In genomic region chr19:1911995-1912394, GRCh38 we compare ENCODE assay signal across 25 cellular contexts.
"Had no signal": no experiment of that assay in that cellular context is flagged by ENCODE, and none has a peak within 500 bp of the region (broad histone marks: within the 10 kb centered on the region; RNA-seq: fewer than 3 reads in every experiment).

No MANE protein-coding gene starts in this region.

- ATAC-seq: activated CD4-positive, CD25-positive, alpha-beta regulatory T cell treated with anti-CD3 and anti-CD28 coated beads, Interleukin-2, amount 50 U/mL, for 24 hours; activated naive CD8-positive, alpha-beta T cell treated with anti-CD3 and anti-CD28 coated beads, Interleukin-2, amount 50 U/mL, for 24 hours; body of pancreas; sciatic nerve; stimulated activated memory B cell treated with anti-CD40 and anti-IgM and Interleukin-4, amounts not matched to agents 10 μg/mL and 1 μg/mL and 100 μg/mL, for 72 hours had no signal

- H3K9me3 ChIP-seq: body of pancreas, thyroid gland had no signal

- H3K4me3 ChIP-seq: body of pancreas, hepatocyte, smooth muscle cell, thyroid gland had no signal

- H3K4me2 ChIP-seq: hepatocyte, smooth muscle cell had no signal

- H3K36me3 Mint-ChIP-seq: T-cell had no signal

- H3K27me3 ChIP-seq: body of pancreas, hepatocyte, thyroid gland had no signal

- FAIRE-seq: frontal cortex had no signal

- DNase-seq: activated CD4-positive, alpha-beta memory T cell treated with anti-CD3 and anti-CD28 coated beads, Interleukin-2, amount 10 ng/mL, durations not matched to agents 7 days and 5 days; activated CD4-positive, alpha-beta T cell treated with anti-CD3 and anti-CD28 coated beads, Interleukin-2, amount 10 ng/mL, durations not matched to agents 24 days and 14 days; activated gamma-delta T cell; activated naive CD4-positive, alpha-beta T cell treated with anti-CD3 and anti-CD28 coated beads, Interleukin-2, amount 50 U/mL, for 16 hours; activated naive CD8-positive, alpha-beta T cell treated with anti-CD3 and anti-CD28 coated beads, Interleukin-2, amount 50 U/mL, for 24 hours; body of pancreas; effector memory CD4-positive, alpha-beta T cell; glutamatergic neuron; immature natural killer cell; kidney glomerular epithelial cell; nephron progenitor cell; nucleus accumbens; stimulated activated CD4-positive, alpha-beta T cell treated with anti-CD3 and anti-CD28 coated beads, Interleukin-15, amount 100 ng/mL, for 24 hours; thyroid gland had no signal

- H3K27me3 Mint-ChIP-seq: activated CD4-positive, alpha-beta memory T cell treated with anti-CD3 and anti-CD28 coated beads, Interleukin-2, amount 10 ng/mL, durations not matched to agents 7 days and 5 days; activated CD4-positive, alpha-beta T cell treated with anti-CD3 and anti-CD28 coated beads, Interleukin-2, amount 10 ng/mL, durations not matched to agents 24 days and 14 days; activated naive CD8-positive, alpha-beta T cell treated with anti-CD3 and anti-CD28 coated beads, Interleukin-2, amount 50 U/mL, for 24 hours; memory B cell; stimulated activated memory B cell treated with anti-CD40 and anti-IgM and Interleukin-4, amounts not matched to agents 10 μg/mL and 1 μg/mL and 100 μg/mL, for 72 hours; T-cell had no signal

- H3K27ac Mint-ChIP-seq: activated CD4-positive, alpha-beta memory T cell treated with anti-CD3 and anti-CD28 coated beads, Interleukin-2, amount 10 ng/mL, durations not matched to agents 7 days and 5 days; activated CD4-positive, alpha-beta T cell treated with anti-CD3 and anti-CD28 coated beads, Interleukin-2, amount 10 ng/mL, durations not matched to agents 24 days and 14 days; activated naive CD8-positive, alpha-beta T cell treated with anti-CD3 and anti-CD28 coated beads, Interleukin-2, amount 50 U/mL, for 24 hours; activated T-helper 1 cell treated with anti-CD3 and anti-CD28 coated beads, Interleukin-12 subunit alpha, Interleukin-12 subunit beta, Interleukin-2, Interleukin-4 antibody, amounts not matched to agents 30 ng/mL and 10 ng/mL and 1 ng/mL, durations not matched to agents 14 hours and 24 hours and 36 hours; memory B cell; nephron progenitor cell; stimulated activated memory B cell treated with anti-CD40 and anti-IgM and Interleukin-4, amounts not matched to agents 10 μg/mL and 1 μg/mL and 100 μg/mL, for 72 hours; T-helper 2 cell treated with Interferon-gamma antibody and Interleukin-4, amounts not matched to agents 5 μg/mL and 100 μg/mL, for 36 hours had no signal

- H2AFZ ChIP-seq: hepatocyte had no signal

- H3K4me3 Mint-ChIP-seq: activated CD4-positive, alpha-beta memory T cell treated with anti-CD3 and anti-CD28 coated beads, Interleukin-2, amount 10 ng/mL, durations not matched to agents 7 days and 5 days; activated CD4-positive, alpha-beta T cell treated with anti-CD3 and anti-CD28 coated beads, Interleukin-2, amount 10 ng/mL, durations not matched to agents 24 days and 14 days; activated naive CD8-positive, alpha-beta T cell treated with anti-CD3 and anti-CD28 coated beads, Interleukin-2, amount 50 U/mL, for 24 hours; activated T-helper 1 cell treated with anti-CD3 and anti-CD28 coated beads, Interleukin-12 subunit alpha, Interleukin-12 subunit beta, Interleukin-2, Interleukin-4 antibody, amounts not matched to agents 30 ng/mL and 10 ng/mL and 1 ng/mL, durations not matched to agents 14 hours and 24 hours and 36 hours; memory B cell; nephron progenitor cell; stimulated activated memory B cell treated with anti-CD40 and anti-IgM and Interleukin-4, amounts not matched to agents 10 μg/mL and 1 μg/mL and 100 μg/mL, for 72 hours; T-helper 2 cell treated with Interferon-gamma antibody and Interleukin-4, amounts not matched to agents 5 μg/mL and 100 μg/mL, for 36 hours had no signal

- H3K9me3 Mint-ChIP-seq: activated CD4-positive, alpha-beta memory T cell treated with anti-CD3 and anti-CD28 coated beads, Interleukin-2, amount 10 ng/mL, durations not matched to agents 7 days and 5 days; activated CD4-positive, alpha-beta T cell treated with anti-CD3 and anti-CD28 coated beads, Interleukin-2, amount 10 ng/mL, durations not matched to agents 24 days and 14 days; activated naive CD8-positive, alpha-beta T cell treated with anti-CD3 and anti-CD28 coated beads, Interleukin-2, amount 50 U/mL, for 24 hours; activated T-helper 1 cell treated with anti-CD3 and anti-CD28 coated beads, Interleukin-12 subunit alpha, Interleukin-12 subunit beta, Interleukin-2, Interleukin-4 antibody, amounts not matched to agents 30 ng/mL and 10 ng/mL and 1 ng/mL, durations not matched to agents 14 hours and 24 hours and 36 hours; immature natural killer cell; memory B cell; nephron progenitor cell; stimulated activated memory B cell treated with anti-CD40 and anti-IgM and Interleukin-4, amounts not matched to agents 10 μg/mL and 1 μg/mL and 100 μg/mL, for 72 hours; T-cell; T-helper 2 cell treated with Interferon-gamma antibody and Interleukin-4, amounts not matched to agents 5 μg/mL and 100 μg/mL, for 36 hours had no signal

- H3K27ac ChIP-seq: body of pancreas, hepatocyte, thyroid gland, VCaP had no signal
